In genomic region chr2:188984126-188984525, GRCh38 we compare ENCODE assay signal across 1 cellular context.
TF ChIP-seq lines count a peak whose summit lies in the region.

No MANE protein-coding gene starts in this region.

TF ChIP-seq in GM23338, 12 proteins besides CTCF, POLR2A, EP300 and RAD21 (continued from another document):
- no peak for TF ChIP-seq ZNF462 (CRISPR knock-in tag; IDR thresholded peaks at IDR 0.05)
- TF ChIP-seq EZH2phosphoT487 (IDR thresholded peaks at IDR 0.05; ENCODE audit: unreplicated experiment), result no peak
- TF ChIP-seq REST (IDR thresholded peaks at IDR 0.05; ENCODE audit: unreplicated experiment), result no peak
- TF ChIP-seq STAT1 (IDR thresholded peaks at IDR 0.05; ENCODE audit: unreplicated experiment), result no peak
- no peak for TF ChIP-seq POLR2AphosphoS5 (IDR thresholded peaks at IDR 0.05; ENCODE audit: low read depth)
- no peak for TF ChIP-seq JUNB (IDR thresholded peaks at IDR 0.05; ENCODE audit: unreplicated experiment)
- TF ChIP-seq NANOG (IDR thresholded peaks at IDR 0.05; ENCODE audit: borderline replicate concordance), result no peak
